19 cellular contexts compared by ENCODE assay signal in genomic region chr10:69505636-69506318, GRCh38. TPM values are rescaled to one million over a fixed set of nuclear protein-coding genes. Genes with fewer than 3 reads are reported as not detected.
DNase-seq lines count a peak whose midpoint lies in the region; ATAC-seq and TF ChIP-seq lines count a peak whose summit lies in the region.
"Had no signal": no experiment of that assay in that cellular context is flagged by ENCODE, and none has a peak within 500 bp of the region (broad histone marks: within the 10 kb centered on the region; RNA-seq: fewer than 3 reads in every experiment).

No MANE protein-coding gene starts in this region.

- H3K27me3 ChIP-seq in upper lobe of right lung (no peaks in the 10 kb centered on the region), BE2C (no peaks in the 10 kb centered on the region; the same call in 1 of the 2 replicates), endodermal cell (ENCODE audit: control insufficient read depth, insufficient read depth, low read length, poor library complexity, severe bottlenecking) (peaks cover 5% of the 10 kb centered on the region)
- H3K27me3 ChIP-seq: BLaER1, upper lobe of left lung had no signal

- H3K9ac ChIP-seq in endodermal cell (ENCODE audit: extremely low read depth, low read length, poor library complexity, severe bottlenecking): no peak overlapping the region
- H3K9ac ChIP-seq: BLaER1 had no signal

- H3K27ac Mint-ChIP-seq in activated CD4-positive, alpha-beta memory T cell treated with anti-CD3 and anti-CD28 coated beads, Interleukin-2, amount 10 ng/mL, durations not matched to agents 7 days and 5 days: no peak overlapping the region
- H3K27ac Mint-ChIP-seq in activated CD4-positive, alpha-beta memory T cell treated with anti-CD3 and anti-CD28 coated beads for 36 hours: no peak overlapping the region
- no peak overlapping the region for H3K27ac Mint-ChIP-seq in activated T-helper 1 cell treated with anti-CD3 and anti-CD28 coated beads, Interleukin-12 subunit alpha, Interleukin-12 subunit beta, Interleukin-2, Interleukin-4 antibody, amounts not matched to agents 30 ng/mL and 10 ng/mL and 1 ng/mL, durations not matched to agents 14 hours and 24 hours and 36 hours
- H3K27ac Mint-ChIP-seq in neural crest cell (ENCODE audit: unreplicated experiment): peak overlapping the region; percentile 72
- no peak overlapping the region for H3K27ac Mint-ChIP-seq in endodermal cell
- H3K27ac Mint-ChIP-seq: activated naive CD8-positive, alpha-beta T cell; activated T-cell treated with anti-CD3 and anti-CD28 coated beads, Interleukin-2, amount 50 U/mL, for 24 hours; T-helper 1 cell treated with Interleukin-12 subunit alpha and Interleukin-12 subunit beta and Interleukin-4 antibody, amounts not matched to agents 30 μg/mL and 1 μg/mL, for 36 hours had no signal

- intact Hi-C loops in activated CD4-positive, alpha-beta memory T cell treated with anti-CD3 and anti-CD28 coated beads for 36 hours (cut with micrococcal nuclease): loop anchor here (5.0 to 10.0 kb wide), 4 partner anchors 53 to 511 kb away; partner anchors contain the start of genes TSPAN15 and VPS26A
- intact Hi-C loops in activated T-helper 1 cell treated with anti-CD3 and anti-CD28 coated beads, Interleukin-12 subunit alpha, Interleukin-12 subunit beta, Interleukin-2, Interleukin-4 antibody, amounts not matched to agents 30 ng/mL and 10 ng/mL and 1 ng/mL, durations not matched to agents 14 hours and 24 hours and 36 hours (cut with micrococcal nuclease): no loop called here
- intact Hi-C loops in upper lobe of right lung (cut with DNase I): loop anchor here (5.0 kb wide), 1 partner anchor 78 kb away; no protein-coding TSS in a partner anchor

- peaks cover 14% of the 10 kb centered on the region for H3K4me1 Mint-ChIP-seq in activated CD4-positive, alpha-beta memory T cell treated with anti-CD3 and anti-CD28 coated beads, Interleukin-2, amount 10 ng/mL, durations not matched to agents 7 days and 5 days
- peaks cover 10% of the 10 kb centered on the region for H3K4me1 Mint-ChIP-seq in activated CD4-positive, alpha-beta memory T cell treated with anti-CD3 and anti-CD28 coated beads for 36 hours (ENCODE audit: low read depth)
- peaks cover 9% of the 10 kb centered on the region for H3K4me1 Mint-ChIP-seq in activated T-helper 1 cell treated with anti-CD3 and anti-CD28 coated beads, Interleukin-12 subunit alpha, Interleukin-12 subunit beta, Interleukin-2, Interleukin-4 antibody, amounts not matched to agents 30 ng/mL and 10 ng/mL and 1 ng/mL, durations not matched to agents 14 hours and 24 hours and 36 hours (ENCODE audit: low read depth)
- H3K4me1 Mint-ChIP-seq in neural crest cell (peaks cover 9% of the 10 kb centered on the region), endodermal cell (peaks cover 7% of the 10 kb centered on the region)

- POLR2A ChIA-PET in activated CD4-positive, alpha-beta memory T cell treated with anti-CD3 and anti-CD28 coated beads, Interleukin-2, amount 10 ng/mL, durations not matched to agents 7 days and 5 days (lab: Charles Lee): no interaction called here
- POLR2A ChIA-PET in activated CD4-positive, alpha-beta memory T cell treated with anti-CD3 and anti-CD28 coated beads for 36 hours (lab: Charles Lee): no interaction called here

- no peaks in the 10 kb centered on the region for H3K9me3 Mint-ChIP-seq in activated CD4-positive, alpha-beta memory T cell treated with anti-CD3 and anti-CD28 coated beads, Interleukin-2, amount 10 ng/mL, durations not matched to agents 7 days and 5 days
- no peaks in the 10 kb centered on the region for H3K9me3 Mint-ChIP-seq in activated CD4-positive, alpha-beta memory T cell treated with anti-CD3 and anti-CD28 coated beads for 36 hours
- H3K9me3 Mint-ChIP-seq in activated T-helper 1 cell treated with anti-CD3 and anti-CD28 coated beads, Interleukin-12 subunit alpha, Interleukin-12 subunit beta, Interleukin-2, Interleukin-4 antibody, amounts not matched to agents 30 ng/mL and 10 ng/mL and 1 ng/mL, durations not matched to agents 14 hours and 24 hours and 36 hours: no peaks in the 10 kb centered on the region
- H3K9me3 Mint-ChIP-seq in neural crest cell (no peaks in the 10 kb centered on the region), endodermal cell (no peaks in the 10 kb centered on the region)
- H3K9me3 Mint-ChIP-seq: activated T-cell treated with anti-CD3 and anti-CD28 coated beads, Interleukin-2, amount 50 U/mL, for 24 hours; T-helper 1 cell treated with Interleukin-12 subunit alpha and Interleukin-12 subunit beta and Interleukin-4 antibody, amounts not matched to agents 30 μg/mL and 1 μg/mL, for 36 hours had no signal

- peaks cover 12% of the 10 kb centered on the region for H3K27me3 Mint-ChIP-seq in activated CD4-positive, alpha-beta memory T cell treated with anti-CD3 and anti-CD28 coated beads, Interleukin-2, amount 10 ng/mL, durations not matched to agents 7 days and 5 days
- no peaks in the 10 kb centered on the region for H3K27me3 Mint-ChIP-seq in activated CD4-positive, alpha-beta memory T cell treated with anti-CD3 and anti-CD28 coated beads for 36 hours
- peaks cover 10% of the 10 kb centered on the region for H3K27me3 Mint-ChIP-seq in activated T-helper 1 cell treated with anti-CD3 and anti-CD28 coated beads, Interleukin-12 subunit alpha, Interleukin-12 subunit beta, Interleukin-2, Interleukin-4 antibody, amounts not matched to agents 30 ng/mL and 10 ng/mL and 1 ng/mL, durations not matched to agents 14 hours and 24 hours and 36 hours (ENCODE audit: insufficient read depth)
- H3K27me3 Mint-ChIP-seq in neural crest cell (ENCODE audit: low read depth) (peaks cover 25% of the 10 kb centered on the region), endodermal cell (ENCODE audit: insufficient read depth) (peaks cover 20% of the 10 kb centered on the region)
- H3K27me3 Mint-ChIP-seq: activated naive CD8-positive, alpha-beta T cell; activated T-cell treated with anti-CD3 and anti-CD28 coated beads, Interleukin-2, amount 50 U/mL, for 24 hours had no signal

- H3K4me3 ChIP-seq in upper lobe of right lung: no peak overlapping the region
- no peak overlapping the region for H3K4me3 ChIP-seq in BE2C (ENCODE audit: low read depth, low read length)
- no peak overlapping the region for H3K4me3 ChIP-seq in endodermal cell (ENCODE audit: low read length)
- H3K4me3 ChIP-seq: BLaER1, upper lobe of left lung had no signal

- peak; percentile 14 for DNase-seq in activated CD4-positive, alpha-beta memory T cell treated with anti-CD3 and anti-CD28 coated beads, Interleukin-2, amount 10 ng/mL, durations not matched to agents 7 days and 5 days
- DNase-seq in activated CD4-positive, alpha-beta memory T cell treated with anti-CD3 and anti-CD28 coated beads for 36 hours: no peak
- no peak for DNase-seq in activated T-helper 1 cell treated with anti-CD3 and anti-CD28 coated beads, Interleukin-12 subunit alpha, Interleukin-12 subunit beta, Interleukin-2, Interleukin-4 antibody, amounts not matched to agents 30 ng/mL and 10 ng/mL and 1 ng/mL, durations not matched to agents 14 hours and 24 hours and 36 hours (ENCODE audit: low spot score)
- no peak for DNase-seq in neural crest cell (ENCODE audit: low read depth, low spot score)
- DNase-seq in substantia nigra (lab: John Stamatoyannopoulos, UW): no peak
- no peak for DNase-seq in upper lobe of right lung
- no peak for DNase-seq in BE2C
- no peak for DNase-seq in endodermal cell
- DNase-seq: activated T-cell treated with anti-CD3 and anti-CD28 coated beads, Interleukin-2, amount 50 U/mL, for 24 hours; KG1; NCI-H187; NCI-H82; SHP77 treated with DMSO at 0.1 percent for 48 hours; stimulated activated CD4-positive, alpha-beta T cell treated with anti-CD3 and anti-CD28 coated beads, Interleukin-1b, Interleukin-23, amount 100 ng/mL, for 48 hours; stimulated activated naive CD4-positive, alpha-beta T cell treated with Interleukin-2 at 50 U/mL for 16 hours; upper lobe of left lung had no signal

- H3K36me3 ChIP-seq in upper lobe of right lung (no peaks in the 10 kb centered on the region), BE2C (no peaks in the 10 kb centered on the region), endodermal cell (ENCODE audit: control insufficient read depth, insufficient read depth, low read length) (no peaks in the 10 kb centered on the region)
- H3K36me3 ChIP-seq: BLaER1 had no signal

- H3K36me3 Mint-ChIP-seq in activated CD4-positive, alpha-beta memory T cell treated with anti-CD3 and anti-CD28 coated beads, Interleukin-2, amount 10 ng/mL, durations not matched to agents 7 days and 5 days (ENCODE audit: low read depth): no peaks in the 10 kb centered on the region
- H3K36me3 Mint-ChIP-seq in activated CD4-positive, alpha-beta memory T cell treated with anti-CD3 and anti-CD28 coated beads for 36 hours: no peaks in the 10 kb centered on the region
- no peaks in the 10 kb centered on the region for H3K36me3 Mint-ChIP-seq in activated T-helper 1 cell treated with anti-CD3 and anti-CD28 coated beads, Interleukin-12 subunit alpha, Interleukin-12 subunit beta, Interleukin-2, Interleukin-4 antibody, amounts not matched to agents 30 ng/mL and 10 ng/mL and 1 ng/mL, durations not matched to agents 14 hours and 24 hours and 36 hours (ENCODE audit: low read depth)
- H3K36me3 Mint-ChIP-seq in neural crest cell (ENCODE audit: low read depth) (no peaks in the 10 kb centered on the region), endodermal cell (ENCODE audit: low read depth) (no peaks in the 10 kb centered on the region)
- H3K36me3 Mint-ChIP-seq: activated naive CD8-positive, alpha-beta T cell had no signal

- H3K4me3 Mint-ChIP-seq in activated CD4-positive, alpha-beta memory T cell treated with anti-CD3 and anti-CD28 coated beads, Interleukin-2, amount 10 ng/mL, durations not matched to agents 7 days and 5 days: no peak overlapping the region
- H3K4me3 Mint-ChIP-seq in activated CD4-positive, alpha-beta memory T cell treated with anti-CD3 and anti-CD28 coated beads for 36 hours: no peak overlapping the region
- H3K4me3 Mint-ChIP-seq in activated T-helper 1 cell treated with anti-CD3 and anti-CD28 coated beads, Interleukin-12 subunit alpha, Interleukin-12 subunit beta, Interleukin-2, Interleukin-4 antibody, amounts not matched to agents 30 ng/mL and 10 ng/mL and 1 ng/mL, durations not matched to agents 14 hours and 24 hours and 36 hours: peak overlapping the region; percentile 27
- H3K4me3 Mint-ChIP-seq in neural crest cell: no peak overlapping the region
- H3K4me3 Mint-ChIP-seq in endodermal cell: no peak overlapping the region
- H3K4me3 Mint-ChIP-seq: activated naive CD8-positive, alpha-beta T cell; activated T-cell treated with anti-CD3 and anti-CD28 coated beads, Interleukin-2, amount 50 U/mL, for 24 hours; T-helper 1 cell treated with Interleukin-12 subunit alpha and Interleukin-12 subunit beta and Interleukin-4 antibody, amounts not matched to agents 30 μg/mL and 1 μg/mL, for 36 hours had no signal

- ATAC-seq in upper lobe of right lung: no peak

- TF ChIP-seq CTCF in neural crest cell (conservative IDR thresholded peaks at IDR 0.05) (no peak), upper lobe of right lung (IDR thresholded peaks at IDR 0.05) (no peak), BE2C (IDR thresholded peaks at IDR 0.05; ENCODE audit: low read depth, low read length) (no peak), endodermal cell (conservative IDR thresholded peaks at IDR 0.05) (no peak)

- CTCF ChIA-PET in activated CD4-positive, alpha-beta memory T cell treated with anti-CD3 and anti-CD28 coated beads, Interleukin-2, amount 10 ng/mL, durations not matched to agents 7 days and 5 days (lab: Charles Lee): interaction anchor here (1.9 to 4.0 kb wide), 3 partner anchors 56 to 98 kb away, joined by 5 to 46 read pairs (median 7); no protein-coding TSS in a partner anchor
- CTCF ChIA-PET in activated CD4-positive, alpha-beta memory T cell treated with anti-CD3 and anti-CD28 coated beads for 36 hours (lab: Charles Lee): interaction anchor here (0.8 to 6.4 kb wide), 6 partner anchors 9 to 132 kb away, joined by 3 to 50 read pairs (median 12); no protein-coding TSS in a partner anchor

- H3K27ac ChIP-seq in substantia nigra (ENCODE audit: low read depth, low read length, poor library complexity, severe bottlenecking) (peak overlapping the region; percentile 88), upper lobe of right lung (no peak overlapping the region), endodermal cell (ENCODE audit: low read depth, low read length) (no peak overlapping the region)
- H3K27ac ChIP-seq: BLaER1 had no signal

- WGBS in endodermal cell (ENCODE audit: insufficient coverage in 1 of 2, insufficient read length in 1 of 2), 2 experiments: 91 to 94% methylated on average over 14 to 15 of the region's 15 CpGs

- peaks cover 4% of the 10 kb centered on the region for H3K4me1 ChIP-seq in upper lobe of right lung
- no peaks in the 10 kb centered on the region for H3K4me1 ChIP-seq in BE2C
- no peaks in the 10 kb centered on the region for H3K4me1 ChIP-seq in endodermal cell (ENCODE audit: control insufficient read depth, insufficient read depth, low read length)

- H3K9me3 ChIP-seq in upper lobe of right lung: no peaks in the 10 kb centered on the region
- no peaks in the 10 kb centered on the region for H3K9me3 ChIP-seq in BE2C
- H3K9me3 ChIP-seq in endodermal cell (ENCODE audit: control insufficient read depth, low read length): no peaks in the 10 kb centered on the region
- H3K9me3 ChIP-seq: BLaER1, upper lobe of left lung had no signal

RNA-seq across cellular contexts. Expression of gene TSPAN15, which starts 54.5 kb away (rescaled TPM):
- total RNA-seq in activated CD4-positive, alpha-beta memory T cell treated with anti-CD3 and anti-CD28 coated beads, Interleukin-2, amount 10 ng/mL, durations not matched to agents 7 days and 5 days: 1 to 10 TPM; 9.0 to 9.1 TPM
- 1 to 10 TPM; 2.5 to 3.1 TPM for total RNA-seq in activated CD4-positive, alpha-beta memory T cell treated with anti-CD3 and anti-CD28 coated beads for 36 hours
- 1.6 and 2.7 TPM in 2 replicates for total RNA-seq in activated T-helper 1 cell treated with anti-CD3 and anti-CD28 coated beads, Interleukin-12 subunit alpha, Interleukin-12 subunit beta, Interleukin-2, Interleukin-4 antibody, amounts not matched to agents 30 ng/mL and 10 ng/mL and 1 ng/mL, durations not matched to agents 14 hours and 24 hours and 36 hours
- total RNA-seq in neural crest cell: 11.5 and 12.3 TPM in 2 replicates
- 47.3 TPM for total RNA-seq in upper lobe of right lung
- 69.9 TPM for polyA plus RNA-seq in BE2C (2012; ENCODE audit: insufficient read depth, insufficient read length, low read depth)
- 10 to 100 TPM; 10.1 to 15.8 TPM for total RNA-seq in endodermal cell
- 9.4 TPM for polyA plus RNA-seq in endodermal cell (2013, experiment 1 of 2)
- 7.9 TPM for polyA plus RNA-seq in endodermal cell (2013, experiment 2 of 2)
